In genomic region chr10:21823617-21824016, GRCh38 we compare ENCODE assay signal across 34 cellular contexts.
"Had no signal": no experiment of that assay in that cellular context is flagged by ENCODE, and none has a peak within 500 bp of the region (broad histone marks: within the 10 kb centered on the region; RNA-seq: fewer than 3 reads in every experiment).

No MANE protein-coding gene starts in this region.

- H3K27ac ChIP-seq: ascending aorta, cardiac muscle cell, VCaP had no signal

- H3K4me3 Mint-ChIP-seq: activated B cell treated with CpG ODN at 0.5 μM for 24 hours; activated CD4-positive, alpha-beta memory T cell treated with anti-CD3 and anti-CD28 coated beads for 36 hours; activated CD4-positive, alpha-beta T cell treated with anti-CD3 and anti-CD28 coated beads, Interleukin-2, amount 10 ng/mL, durations not matched to agents 24 days and 14 days; activated CD8-positive, alpha-beta T cell treated with anti-CD3 and anti-CD28 coated beads for 36 hours; activated naive CD4-positive, alpha-beta T cell treated with anti-CD3 and anti-CD28 coated beads for 36 hours; activated naive CD8-positive, alpha-beta T cell treated with anti-CD3 and anti-CD28 coated beads for 36 hours; activated T-cell treated with anti-CD3 and anti-CD28 coated beads, Interleukin-2, amount 50 U/mL, for 4 hours; activated T-cell treated with anti-CD3 and anti-CD28 coated beads, Interleukin-2, amount 50 U/mL, for 72 hours; activated T-helper 1 cell treated with anti-CD3 and anti-CD28 coated beads, Interleukin-12 subunit alpha, Interleukin-12 subunit beta, Interleukin-2, Interleukin-4 antibody, amounts not matched to agents 30 ng/mL and 10 ng/mL and 1 ng/mL, durations not matched to agents 14 hours and 24 hours and 36 hours; activated T-helper 17 cell treated with anti-CD3 and anti-CD28 coated beads, Interleukin-2, amount 50 U/mL, for 72 hours; brain; T-helper 1 cell treated with Interleukin-12 subunit alpha and Interleukin-12 subunit beta and Interleukin-4 antibody, amounts not matched to agents 30 μg/mL and 1 μg/mL, for 36 hours; T-helper 2 cell treated with Interferon-gamma antibody and Interleukin-4, amounts not matched to agents 5 μg/mL and 100 μg/mL, for 36 hours had no signal

- H3K27ac Mint-ChIP-seq: activated B cell treated with CpG ODN at 0.5 μM for 24 hours; activated CD4-positive, alpha-beta memory T cell treated with anti-CD3 and anti-CD28 coated beads for 36 hours; activated CD4-positive, alpha-beta T cell treated with anti-CD3 and anti-CD28 coated beads, Interleukin-2, amount 10 ng/mL, durations not matched to agents 24 days and 14 days; activated CD8-positive, alpha-beta T cell treated with anti-CD3 and anti-CD28 coated beads for 36 hours; activated naive CD4-positive, alpha-beta T cell treated with anti-CD3 and anti-CD28 coated beads for 36 hours; activated naive CD4-positive, alpha-beta T cell treated with anti-CD3 and anti-CD28 coated beads, Interleukin-2, amount 50 U/mL, for 72 hours; activated naive CD8-positive, alpha-beta T cell treated with anti-CD3 and anti-CD28 coated beads for 36 hours; activated T-cell treated with anti-CD3 and anti-CD28 coated beads, Interleukin-2, amount 50 U/mL, for 72 hours; activated T-helper 1 cell treated with anti-CD3 and anti-CD28 coated beads, Interleukin-12 subunit alpha, Interleukin-12 subunit beta, Interleukin-2, Interleukin-4 antibody, amounts not matched to agents 30 ng/mL and 10 ng/mL and 1 ng/mL, durations not matched to agents 14 hours and 24 hours and 36 hours; activated T-helper 17 cell treated with anti-CD3 and anti-CD28 coated beads, Interleukin-2, amount 50 U/mL, for 72 hours; brain; T-helper 1 cell treated with Interleukin-12 subunit alpha and Interleukin-12 subunit beta and Interleukin-4 antibody, amounts not matched to agents 30 μg/mL and 1 μg/mL, for 36 hours; T-helper 2 cell treated with Interferon-gamma antibody and Interleukin-4, amounts not matched to agents 5 μg/mL and 100 μg/mL, for 36 hours had no signal

- DNase-seq: activated B cell treated with CpG ODN at 0.5 μM for 24 hours; activated CD4-positive, alpha-beta memory T cell treated with anti-CD3 and anti-CD28 coated beads for 36 hours; activated CD4-positive, alpha-beta T cell treated with anti-CD3 and anti-CD28 coated beads for 4 hours; activated CD4-positive, alpha-beta T cell treated with anti-CD3 and anti-CD28 coated beads, Interleukin-2, amount 10 ng/mL, durations not matched to agents 24 days and 14 days; activated CD4-positive, alpha-beta T cell treated with anti-CD3 and anti-CD28 coated beads, Interleukin-2, amount 50 U/mL, for 1 hour; activated CD4-positive, alpha-beta T cell treated with anti-CD3 and anti-CD28 coated beads, Interleukin-2, amount 50 U/mL, for 4 hours; activated CD4-positive, CD25-positive, alpha-beta regulatory T cell treated with anti-CD3 and anti-CD28 coated beads, Interleukin-2, amount 50 U/mL, for 72 hours; activated CD8-positive, alpha-beta memory T cell treated with anti-CD3 and anti-CD28 coated beads, Interleukin-2, amount 50 U/mL, for 4 hours; activated CD8-positive, alpha-beta T cell treated with anti-CD3 and anti-CD28 coated beads for 36 hours; activated effector memory CD4-positive, alpha-beta T cell treated with anti-CD3 and anti-CD28 coated beads, Interleukin-2, amount 50 U/mL, for 16 hours; activated gamma-delta T cell treated with Interleukin-2 at 50 U/mL for 16 hours; activated naive CD4-positive, alpha-beta T cell; activated naive CD4-positive, alpha-beta T cell treated with anti-CD3 and anti-CD28 coated beads for 36 hours; activated naive CD4-positive, alpha-beta T cell treated with anti-CD3 and anti-CD28 coated beads, Interleukin-2, amount 50 U/mL, for 16 hours; activated naive CD8-positive, alpha-beta T cell treated with anti-CD3 and anti-CD28 coated beads for 36 hours; activated T-cell treated with anti-CD3 and anti-CD28 coated beads for 4 hours; activated T-cell treated with anti-CD3 and anti-CD28 coated beads, Interleukin-2, amount 50 U/mL, for 1 hour; activated T-cell treated with anti-CD3 and anti-CD28 coated beads, Interleukin-2, amount 50 U/mL, for 4 hours; activated T-cell treated with anti-CD3 and anti-CD28 coated beads, Interleukin-2, amount 50 U/mL, for 72 hours; amygdala; anterior cingulate cortex; caudate nucleus; T-helper 1 cell; T-helper 2 cell; T-helper 9 cell had no signal

- H3K27me3 ChIP-seq: ascending aorta, cardiac muscle cell had no signal

- ATAC-seq: activated CD8-positive, alpha-beta T cell treated with anti-CD3 and anti-CD28 coated beads for 36 hours; activated naive CD4-positive, alpha-beta T cell treated with anti-CD3 and anti-CD28 coated beads, Interleukin-2, amount 50 U/mL, for 72 hours; activated T-cell treated with anti-CD3 and anti-CD28 coated beads, Interleukin-2, amount 50 U/mL, for 4 hours; activated T-cell treated with anti-CD3 and anti-CD28 coated beads, Interleukin-2, amount 50 U/mL, for 72 hours; activated T-helper 17 cell treated with anti-CD3 and anti-CD28 coated beads, Interleukin-2, amount 50 U/mL, for 72 hours had no signal

- H3K4me1 Mint-ChIP-seq: activated B cell treated with CpG ODN at 0.5 μM for 24 hours; activated CD4-positive, alpha-beta T cell treated with anti-CD3 and anti-CD28 coated beads, Interleukin-2, amount 10 ng/mL, durations not matched to agents 24 days and 14 days; activated naive CD8-positive, alpha-beta T cell treated with anti-CD3 and anti-CD28 coated beads for 36 hours; activated T-helper 17 cell treated with anti-CD3 and anti-CD28 coated beads, Interleukin-2, amount 50 U/mL, for 72 hours; brain had no signal

- H3K36me3 ChIP-seq: ascending aorta, cardiac muscle cell had no signal

- H3K4me1 ChIP-seq: ascending aorta had no signal

- H3K27me3 Mint-ChIP-seq: activated B cell treated with CpG ODN at 0.5 μM for 24 hours; activated CD4-positive, alpha-beta memory T cell treated with anti-CD3 and anti-CD28 coated beads for 36 hours; activated CD4-positive, alpha-beta T cell treated with anti-CD3 and anti-CD28 coated beads, Interleukin-2, amount 10 ng/mL, durations not matched to agents 24 days and 14 days; activated CD8-positive, alpha-beta T cell treated with anti-CD3 and anti-CD28 coated beads for 36 hours; activated naive CD8-positive, alpha-beta T cell treated with anti-CD3 and anti-CD28 coated beads for 36 hours; activated T-helper 17 cell treated with anti-CD3 and anti-CD28 coated beads, Interleukin-2, amount 50 U/mL, for 72 hours had no signal

- H3K4me3 ChIP-seq: ascending aorta, cardiac muscle cell had no signal
